In genomic region chr12:98475565-98475908, GRCh38 we compare ENCODE assay signal across 1 cellular context.
TF ChIP-seq lines count a peak whose summit lies in the region.

No MANE protein-coding gene starts in this region.

TF ChIP-seq in SK-N-SH, 30 proteins besides CTCF, POLR2A, EP300 and RAD21 (continued from another document):
- no peak for TF ChIP-seq RCOR1 (IDR thresholded peaks at IDR 0.05; ENCODE audit: low read length)
- 0 out of 2 replicates have a peak, but pooled peaks have one; percentile 1 for TF ChIP-seq RXRA (IDR thresholded peaks at IDR 0.05; ENCODE audit: borderline replicate concordance, low read depth)
- TF ChIP-seq CHD2 (IDR thresholded peaks at IDR 0.05; ENCODE audit: low read length, partially characterized antibody), result no peak
- TF ChIP-seq GATA2 (CRISPR knock-in tag; IDR thresholded peaks at IDR 0.05), result no peak
- TF ChIP-seq FOXJ3 (CRISPR knock-in tag; IDR thresholded peaks at IDR 0.05), result no peak
- no peak for TF ChIP-seq ZBTB33 (IDR thresholded peaks at IDR 0.05; ENCODE audit: borderline replicate concordance, low read depth)
- no peak for TF ChIP-seq POLR2AphosphoS5 (IDR thresholded peaks at IDR 0.05; ENCODE audit: low read depth, low read length)
- TF ChIP-seq TAF1 (IDR thresholded peaks at IDR 0.05; ENCODE audit: borderline replicate concordance, low read depth, low read length), result no peak
- TF ChIP-seq TCF12 (IDR thresholded peaks at IDR 0.05), result no peak
